20 cellular contexts compared by ENCODE assay signal in genomic region chr10:124029559-124029958, GRCh38.
"Had no signal": no experiment of that assay in that cellular context is flagged by ENCODE, and none has a peak within 500 bp of the region (broad histone marks: within the 10 kb centered on the region; RNA-seq: fewer than 3 reads in every experiment).

No MANE protein-coding gene starts in this region.

- H3K27ac ChIP-seq: gastrocnemius medialis, left ventricle myocardium inferior, neural progenitor cell, skin epidermis, stomach, thyroid gland, vagina had no signal

- H3K27me3 ChIP-seq: gastrocnemius medialis, neural progenitor cell, sigmoid colon, stomach, thyroid gland, vagina had no signal

- H3K27ac Mint-ChIP-seq: natural killer cell treated with Interleukin-12 subunit alpha and Interleukin-12 subunit beta and Interleukin-15 and Interleukin-18, amount 100 ng/mL, for 72 hours; neural progenitor cell; type B pancreatic cell had no signal

- H3K9me3 ChIP-seq: gastrocnemius medialis, left ventricle myocardium inferior, sigmoid colon, stomach, thyroid gland, vagina had no signal

- DNase-seq: cortex of kidney; effector memory CD4-positive, alpha-beta T cell; gastrocnemius medialis; glutamatergic neuron; islet precursor cell; left ventricle myocardium inferior; mesenchymal stem cell; midbrain; sigmoid colon; stimulated activated CD4-positive, alpha-beta T cell treated with anti-CD3 and anti-CD28 coated beads, Interleukin-12 subunit alpha, Interleukin-12 subunit beta, amount 100 ng/mL, for 4 hours; stimulated activated naive CD4-positive, alpha-beta T cell; stomach; thyroid gland had no signal

- ATAC-seq: esophagus mucosa, gastrocnemius medialis had no signal

- H3K36me3 ChIP-seq: gastrocnemius medialis, left ventricle myocardium inferior, neural progenitor cell, vagina had no signal

- H3K9me3 Mint-ChIP-seq: natural killer cell treated with Interleukin-12 subunit alpha and Interleukin-12 subunit beta and Interleukin-15 and Interleukin-18, amount 100 ng/mL, for 72 hours; type B pancreatic cell had no signal

- H3K27me3 Mint-ChIP-seq: type B pancreatic cell had no signal

- H3K4me1 ChIP-seq: neural progenitor cell had no signal

- H3K4me3 Mint-ChIP-seq: natural killer cell treated with Interleukin-12 subunit alpha and Interleukin-12 subunit beta and Interleukin-15 and Interleukin-18, amount 100 ng/mL, for 72 hours; neural progenitor cell; type B pancreatic cell had no signal

- H3K4me3 ChIP-seq: gastrocnemius medialis, left ventricle myocardium inferior, lung, neural progenitor cell, sigmoid colon, skin epidermis, stomach, thyroid gland, vagina had no signal

- H3K36me3 Mint-ChIP-seq: natural killer cell treated with Interleukin-12 subunit alpha and Interleukin-12 subunit beta and Interleukin-15 and Interleukin-18, amount 100 ng/mL, for 72 hours had no signal
